Comparison of ENCODE assay signal across 17 cellular contexts in the genomic region with DNA sequence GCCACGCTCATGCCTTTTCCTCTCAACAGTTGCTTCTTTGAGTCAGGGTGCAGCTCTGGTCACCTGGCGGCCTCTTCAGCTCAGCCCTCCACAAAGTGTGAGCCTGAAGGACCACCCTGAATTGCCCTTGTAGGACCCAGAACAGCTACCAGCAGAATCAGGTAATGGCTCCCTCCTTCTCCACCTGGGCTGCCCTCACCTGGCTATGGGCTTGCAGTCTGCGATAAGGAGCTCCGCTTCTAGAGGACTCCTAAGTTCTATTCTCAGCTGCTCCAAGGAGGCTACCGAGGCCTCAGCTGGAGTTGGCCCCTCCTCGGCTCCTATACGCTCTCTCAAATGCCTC. TPM values are rescaled to one million over a fixed set of nuclear protein-coding genes. Genes with fewer than 3 reads are reported as not detected.
DNase-seq lines count a peak whose midpoint lies in the region; FAIRE-seq and TF ChIP-seq lines count a peak whose summit lies in the region.
"Had no signal": no experiment of that assay in that cellular context is flagged by ENCODE, and none has a peak within 500 bp of the region (broad histone marks: within the 10 kb centered on the region; RNA-seq: fewer than 3 reads in every experiment).

No MANE protein-coding gene starts in this region.

- TF ChIP-seq POLR2A in H1 (IDR thresholded peaks at IDR 0.05; ENCODE audit: control extremely low read depth in 1 of 2, low read depth in 2 of 2, low read length in 2 of 2) (no peak), vagina (IDR thresholded peaks at IDR 0.05) (no peak), esophagus muscularis mucosa (IDR thresholded peaks at IDR 0.05; ENCODE audit: low read depth) (no peak)

- peak overlapping the region; percentile 19 for H3K27ac Mint-ChIP-seq in activated naive CD4-positive, alpha-beta T cell treated with anti-CD3 and anti-CD28 coated beads, Interleukin-2, amount 10 ng/mL, durations not matched to agents 7 days and 5 days

- H3K9me3 ChIP-seq in H1 (ENCODE audit: insufficient read depth in 2 of 2, low read depth in 1 of 2, low read length in 1 of 2) (no peaks in the 10 kb centered on the region), mucosa of stomach (ENCODE audit: control insufficient read depth, low read length) (no peaks in the 10 kb centered on the region), vagina (no peaks in the 10 kb centered on the region), esophagus muscularis mucosa (no peaks in the 10 kb centered on the region)

- H3K9me3 Mint-ChIP-seq in activated naive CD4-positive, alpha-beta T cell treated with anti-CD3 and anti-CD28 coated beads, Interleukin-2, amount 10 ng/mL, durations not matched to agents 7 days and 5 days: no peaks in the 10 kb centered on the region
- H3K9me3 Mint-ChIP-seq: H9 had no signal

- no peak overlapping the region for H3K23ac ChIP-seq in H1 (ENCODE audit: insufficient read length)

- no peaks in the 10 kb centered on the region for H4K20me1 ChIP-seq in H1 (replicated peaks in 1 of 2; ENCODE audit: control insufficient read depth in 1 of 2, insufficient read depth in 2 of 2, low read length in 2 of 2)

- H3K4ac ChIP-seq in H1 (replicated peaks; ENCODE audit: insufficient read length, low read depth, low read length): no peak overlapping the region

- POLR2A ChIA-PET in H1 (lab: Charles Lee; ENCODE audit: partially characterized antibody): interaction anchor here (0.9 to 1.5 kb wide), 4 partner anchors 9 to 111 kb away, joined by 3 to 7 read pairs (median 4); no protein-coding TSS in a partner anchor

- H3K4me1 Mint-ChIP-seq in activated naive CD4-positive, alpha-beta T cell treated with anti-CD3 and anti-CD28 coated beads, Interleukin-2, amount 10 ng/mL, durations not matched to agents 7 days and 5 days: peaks cover 15% of the 10 kb centered on the region

- H3K36me3 ChIP-seq in H1 (ENCODE audit: control insufficient read depth in 2 of 4, insufficient read depth in 4 of 4, low read length in 3 of 4) (peaks cover 6 to 22% (median 10%) of the 10 kb centered on the region in 4 experiments; a peak in 7 of 8 replicates), mucosa of stomach (ENCODE audit: control insufficient read depth, insufficient read depth, low read length) (peaks cover 4% of the 10 kb centered on the region), vagina (peaks cover 0 to 29% of the 10 kb centered on the region in 2 donors), esophagus muscularis mucosa (peaks cover 17 to 80% (median 44%) of the 10 kb centered on the region in 4 donors)

- peak overlapping the region; percentile 54; the same call in 1 of the 2 replicates for H2BK5ac ChIP-seq in H1 (ENCODE audit: low read depth, low read length)

- H2BK15ac ChIP-seq in H1 (ENCODE audit: low read length): 0 out of 2 replicates have a peak overlapping the region, but pooled peaks have one; percentile 61

- no peak overlapping the region for H3K18ac ChIP-seq in H1 (ENCODE audit: extremely low read depth, low read length)

- H3K36me3 Mint-ChIP-seq in activated naive CD4-positive, alpha-beta T cell treated with anti-CD3 and anti-CD28 coated beads, Interleukin-2, amount 10 ng/mL, durations not matched to agents 7 days and 5 days: peaks cover 13% of the 10 kb centered on the region

- CTCF ChIA-PET in activated naive CD4-positive, alpha-beta T cell treated with anti-CD3 and anti-CD28 coated beads, Interleukin-2, amount 10 ng/mL, durations not matched to agents 7 days and 5 days (lab: Charles Lee): interaction anchor here (0.7 to 6.5 kb wide), 5 partner anchors 13 to 173 kb away, joined by 3 to 78 read pairs (median 6); a partner anchor contains a TSS
- CTCF ChIA-PET in H1 (lab: Charles Lee; ENCODE audit: partially characterized antibody): interaction anchor here (1.1 to 59.2 kb wide), 4 partner anchors 3 to 118 kb away, joined by 3 to 2200 read pairs (median 1256); a partner anchor contains a TSS

- TF ChIP-seq EP300 in H1 (IDR thresholded peaks at IDR 0.05; ENCODE audit: borderline replicate concordance in 1 of 2, low read depth in 2 of 2, low read length in 2 of 2): no peak
- no peak for TF ChIP-seq EP300 in esophagus muscularis mucosa (IDR thresholded peaks at IDR 0.05)

- no peak overlapping the region for H2AK5ac ChIP-seq in H1 (ENCODE audit: low read depth, low read length)

- H3K4me1 ChIP-seq in H1 (replicated peaks in 1 of 4; ENCODE audit: control insufficient read depth in 3 of 4, insufficient read depth in 4 of 4, low read length in 3 of 4): peaks cover 5 to 16% (median 10%) of the 10 kb centered on the region in 4 experiments
- peaks cover 58% of the 10 kb centered on the region for H3K4me1 ChIP-seq in mucosa of stomach (ENCODE audit: control insufficient read depth, insufficient read depth, low read length)
- H3K4me1 ChIP-seq in vagina: peaks cover 35% of the 10 kb centered on the region
- H3K4me1 ChIP-seq in esophagus muscularis mucosa: peaks cover 0 to 10% (median 0%) of the 10 kb centered on the region in 4 donors

- no peak overlapping the region for H2AFZ ChIP-seq in H1 (ENCODE audit: low read length)

- in situ Hi-C loops in GM13976 (cut with MboI; ENCODE audit: low sequenced_read_pairs, unreplicated experiment): no loop called here

- no peak overlapping the region for H3K4me3 Mint-ChIP-seq in activated naive CD4-positive, alpha-beta T cell treated with anti-CD3 and anti-CD28 coated beads, Interleukin-2, amount 10 ng/mL, durations not matched to agents 7 days and 5 days
- H3K4me3 Mint-ChIP-seq: H9 had no signal

- no peaks in the 10 kb centered on the region for H3K27me3 Mint-ChIP-seq in activated naive CD4-positive, alpha-beta T cell treated with anti-CD3 and anti-CD28 coated beads, Interleukin-2, amount 10 ng/mL, durations not matched to agents 7 days and 5 days

- H2BK20ac ChIP-seq in H1 (ENCODE audit: low read length): no peak overlapping the region

- no peak overlapping the region for H4K5ac ChIP-seq in H1 (ENCODE audit: insufficient read length, low read depth, low read length)

- 96% methylated on average over 7 of the region's 7 CpGs; no CpG with 5 or more reads in 1 of the 2 experiments for WGBS in H1 (ENCODE audit: extremely low coverage in 1 of 2, insufficient coverage in 1 of 2, insufficient read length in 1 of 2, insufficient replicate concordance in 2 of 2, low coverage in 1 of 2, low lambda C conversion rate in 2 of 2, missing lambda C conversion rate in 1 of 2), 2 experiments
- 97% methylated on average over 7 of the region's 7 CpGs for WGBS in esophagus muscularis mucosa

- no peaks in the 10 kb centered on the region; a peak in 1 of 4 replicates for H3K79me2 ChIP-seq in H1 (ENCODE audit: control insufficient read depth in 1 of 2, insufficient read depth in 2 of 2, low read length in 2 of 2)

- no peak for TF ChIP-seq CTCF in H1 (IDR thresholded peaks at IDR 0.05; ENCODE audit: control extremely low read depth in 1 of 3, insufficient read depth in 1 of 3, low read depth in 1 of 3, low read length in 3 of 3)
- TF ChIP-seq CTCF in vagina (IDR thresholded peaks at IDR 0.05): no peak
- TF ChIP-seq CTCF in GM13976 (IDR thresholded peaks at IDR 0.05; ENCODE audit: borderline replicate concordance, control extremely low read depth, extremely low read depth, insufficient read depth, missing control alignments): no peak
- TF ChIP-seq CTCF in esophagus muscularis mucosa (IDR thresholded peaks at IDR 0.05): no peak

- intact Hi-C loops in vagina (cut with DNase I): no loop called here
- intact Hi-C loops in esophagus muscularis mucosa (cut with DNase I): no loop called here

- no peak for FAIRE-seq in H1 (lab: Jason Lieb, UNC)
- FAIRE-seq: A204.1, endometrium had no signal

- H2BK120ac ChIP-seq in H1 (replicated peaks; ENCODE audit: low read depth, low read length): no peak overlapping the region

- no peaks in the 10 kb centered on the region; the same call in 1 of the 2 replicates for H3K79me1 ChIP-seq in H1 (ENCODE audit: low read depth, low read length)

- H3K27ac ChIP-seq in H1 (ENCODE audit: low read depth, low read length) (0 out of 2 replicates have a peak overlapping the region, but pooled peaks have one; percentile 30), vagina (peak overlapping the region; percentile 54), esophagus muscularis mucosa (replicated peaks in 1 of 4) (no peak overlapping the region)
- H3K27ac ChIP-seq: WERI-Rb-1 had no signal

- H3K27me3 ChIP-seq in H1 (replicated peaks in 1 of 4; ENCODE audit: control insufficient read depth in 3 of 4, extremely low read depth in 1 of 4, insufficient read depth in 3 of 4, low read length in 3 of 4) (no peaks in the 10 kb centered on the region), mucosa of stomach (ENCODE audit: control insufficient read depth, insufficient read depth, low read length) (no peaks in the 10 kb centered on the region), vagina (no peaks in the 10 kb centered on the region), esophagus muscularis mucosa (no peaks in the 10 kb centered on the region)

- H3K23me2 ChIP-seq in H1 (ENCODE audit: low read depth, low read length): no peaks in the 10 kb centered on the region

- H3K56ac ChIP-seq in H1 (replicated peaks; ENCODE audit: insufficient read length, low read depth, low read length): no peak overlapping the region

- H3K4me2 ChIP-seq in H1 (ENCODE audit: insufficient read depth in 1 of 2, low read depth in 2 of 2, low read length in 2 of 2): no peak overlapping the region

- H3K9ac ChIP-seq in H1 (replicated peaks in 1 of 4; ENCODE audit: extremely low read depth in 1 of 4, low read depth in 3 of 4, low read length in 3 of 4) (peak overlapping the region in 1 of 4 experiments; percentile 8; a peak in 2 of 7 replicates), mucosa of stomach (ENCODE audit: low read length) (peak overlapping the region; percentile 74)

- H4K91ac ChIP-seq in H1 (replicated peaks; ENCODE audit: insufficient read length, low read length): no peak overlapping the region

- TF ChIP-seq RAD21 in H1 (IDR thresholded peaks at IDR 0.05 in 1 of 2, conservative IDR thresholded peaks at IDR 0.05 in 1 of 2; ENCODE audit: low read depth in 2 of 2, low read length in 2 of 2): no peak

- H2BK12ac ChIP-seq in H1 (ENCODE audit: low read depth, low read length): no peak overlapping the region

- H3K14ac ChIP-seq in H1 (ENCODE audit: insufficient read length): no peak overlapping the region

- no peak overlapping the region for H3K4me3 ChIP-seq in H1 (ENCODE audit: extremely low read depth in 1 of 4, insufficient read depth in 2 of 4, low read depth in 3 of 4, low read length in 4 of 4)
- peak overlapping the region; percentile 26 for H3K4me3 ChIP-seq in mucosa of stomach (ENCODE audit: low read length)
- no peak overlapping the region for H3K4me3 ChIP-seq in vagina
- no peak overlapping the region for H3K4me3 ChIP-seq in esophagus muscularis mucosa

- DNase-seq in activated naive CD4-positive, alpha-beta T cell treated with anti-CD3 and anti-CD28 coated beads, Interleukin-2, amount 10 ng/mL, durations not matched to agents 7 days and 5 days: no peak
- no peak for DNase-seq in activated naive CD4-positive, alpha-beta T cell treated with Interleukin-2 at 50 U/mL for 16 hours
- DNase-seq in H1 (ENCODE audit: low read depth in 1 of 2, low spot score in 2 of 2) (no peak), vagina (ENCODE audit: extremely low spot score in 2 of 2) (peak in 1 of 2 donors; percentile 65), GM13976 (ENCODE audit: low spot score) (no peak), esophagus muscularis mucosa (ENCODE audit: extremely low spot score) (no peak), amygdala (lab: John Stamatoyannopoulos, UW) (no peak)
- DNase-seq: activated T-cell treated with anti-CD3 and anti-CD28 coated beads for 4 hours, amniotic stem cell, NCI-H1694 treated with DMSO at 0.1 percent for 48 hours, retina, WERI-Rb-1 had no signal

- H4K8ac ChIP-seq in H1 (ENCODE audit: extremely low read depth, insufficient read depth, low read length): no peak overlapping the region

RNA-seq across cellular contexts. Expression of a gene that starts 13.4 kb away (rescaled TPM):
- total RNA-seq in H1 (2021; fragmentation: NEBNext Ultra II Directional; extraction: Animal tissue kit (Norgen Biotek cat#: 25700)): not detected in 2 replicates
- polyA plus RNA-seq in H1 (2011; rRNA removed): not detected in 2 replicates
- polyA plus RNA-seq in H1 (2011; cell fraction: cytosol; rRNA removed): not detected
- polyA plus RNA-seq in H1 (2011; cell fraction: nucleus; rRNA removed): 0.14 TPM
- 0.07 to 0.79 TPM (median 0.30 TPM) in 4 replicates for polyA plus RNA-seq in H1 (2012, experiment 1 of 2)
- polyA plus RNA-seq in H1 (2012, experiment 2 of 2): 0.08 TPM
- not detected for polyA plus RNA-seq in H1 (2013, experiment 1 of 2)
- polyA plus RNA-seq in H1 (2013, experiment 2 of 2): not detected
- polyA minus RNA-seq in H1 (2011; rRNA and poly(A)+ RNA removed): not detected in 2 replicates
- not detected for polyA minus RNA-seq in H1 (2011; cell fraction: cytosol; rRNA and poly(A)+ RNA removed)
- not detected for polyA minus RNA-seq in H1 (2011; cell fraction: nucleus; rRNA and poly(A)+ RNA removed)
- total RNA-seq in vagina (2.2 TPM), esophagus muscularis mucosa (1 to 10 TPM; 4.3 to 6.6 (median 5.6) TPM)
- total RNA-seq: SK-MEL-5 had no signal

RNA-seq across cellular contexts. Expression of a gene that starts 20.4 kb away (rescaled TPM):
- 40.7 and 41.1 TPM in 2 replicates for total RNA-seq in H1 (2021; fragmentation: NEBNext Ultra II Directional; extraction: Animal tissue kit (Norgen Biotek cat#: 25700))
- 15.1 and 34.9 TPM in 2 replicates for polyA plus RNA-seq in H1 (2011; rRNA removed)
- 32.7 TPM for polyA plus RNA-seq in H1 (2011; cell fraction: cytosol; rRNA removed)
- polyA plus RNA-seq in H1 (2011; cell fraction: nucleus; rRNA removed): 166 TPM
- polyA plus RNA-seq in H1 (2012, experiment 1 of 2): 29.1 to 42.9 TPM (median 40.6 TPM) in 4 replicates
- polyA plus RNA-seq in H1 (2012, experiment 2 of 2): 39.8 TPM
- polyA plus RNA-seq in H1 (2013, experiment 1 of 2): 27.4 TPM
- polyA plus RNA-seq in H1 (2013, experiment 2 of 2): 25.6 TPM
- 34.6 and 39.9 TPM in 2 replicates for polyA minus RNA-seq in H1 (2011; rRNA and poly(A)+ RNA removed)
- 35.7 TPM for polyA minus RNA-seq in H1 (2011; cell fraction: cytosol; rRNA and poly(A)+ RNA removed)
- 79.5 TPM for polyA minus RNA-seq in H1 (2011; cell fraction: nucleus; rRNA and poly(A)+ RNA removed)
- 44.0 TPM for total RNA-seq in vagina
- total RNA-seq in esophagus muscularis mucosa: 10 to 100 TPM in 3 of 4 donors, 1 to 10 TPM in 1; 6.3 to 14.7 (median 11.9) TPM

RNA-seq across cellular contexts. Expression of a gene that starts 20.5 kb away (rescaled TPM):
- 79.9 and 81.5 TPM in 2 replicates for total RNA-seq in H1 (2021; fragmentation: NEBNext Ultra II Directional; extraction: Animal tissue kit (Norgen Biotek cat#: 25700))
- polyA plus RNA-seq in H1 (2011; rRNA removed): 63.3 and 82.1 TPM in 2 replicates
- 88.6 TPM for polyA plus RNA-seq in H1 (2011; cell fraction: cytosol; rRNA removed)
- 167 TPM for polyA plus RNA-seq in H1 (2011; cell fraction: nucleus; rRNA removed)
- 60.3 to 81.1 TPM (median 73.3 TPM) in 4 replicates for polyA plus RNA-seq in H1 (2012, experiment 1 of 2)
- 72.8 TPM for polyA plus RNA-seq in H1 (2012, experiment 2 of 2)
- 55.3 TPM for polyA plus RNA-seq in H1 (2013, experiment 1 of 2)
- polyA plus RNA-seq in H1 (2013, experiment 2 of 2): 51.7 TPM
- polyA minus RNA-seq in H1 (2011; rRNA and poly(A)+ RNA removed): 44.8 and 47.0 TPM in 2 replicates
- 35.2 TPM for polyA minus RNA-seq in H1 (2011; cell fraction: cytosol; rRNA and poly(A)+ RNA removed)
- polyA minus RNA-seq in H1 (2011; cell fraction: nucleus; rRNA and poly(A)+ RNA removed): 50.9 TPM
- total RNA-seq in vagina (79.1 TPM), esophagus muscularis mucosa (10 to 100 TPM; 50.3 to 81.3 (median 77.6) TPM)

RNA-seq across cellular contexts. Expression of a gene that starts 59.0 kb away (rescaled TPM):
- total RNA-seq in H1 (2021; fragmentation: NEBNext Ultra II Directional; extraction: Animal tissue kit (Norgen Biotek cat#: 25700)): 11.2 and 13.8 TPM in 2 replicates
- polyA plus RNA-seq in H1 (2011; rRNA removed): 7.1 and 15.1 TPM in 2 replicates
- 12.4 TPM for polyA plus RNA-seq in H1 (2011; cell fraction: cytosol; rRNA removed)
- polyA plus RNA-seq in H1 (2011; cell fraction: nucleus; rRNA removed): 107 TPM
- polyA plus RNA-seq in H1 (2012, experiment 1 of 2): 9.4 to 17.6 TPM (median 14.5 TPM) in 4 replicates
- 5.4 TPM for polyA plus RNA-seq in H1 (2012, experiment 2 of 2)
- polyA plus RNA-seq in H1 (2013, experiment 1 of 2): 5.8 TPM
- polyA plus RNA-seq in H1 (2013, experiment 2 of 2): 4.9 TPM
- polyA minus RNA-seq in H1 (2011; rRNA and poly(A)+ RNA removed): 4.1 and 7.9 TPM in 2 replicates
- polyA minus RNA-seq in H1 (2011; cell fraction: cytosol; rRNA and poly(A)+ RNA removed): 12.5 TPM
- 40.4 TPM for polyA minus RNA-seq in H1 (2011; cell fraction: nucleus; rRNA and poly(A)+ RNA removed)
- 160 TPM for total RNA-seq in vagina
- 10 to 100 TPM; 34.5 to 61.9 (median 43.4) TPM for total RNA-seq in esophagus muscularis mucosa

Comparison
In these comparisons a context has a peak if more than half of its experiments do, and no peak if none do; other contexts are left out.
1. H3K27ac ChIP-seq: peak in H1 (single experiment) and vagina (single experiment); none in esophagus muscularis mucosa (0 of 4).